In genomic region chr12:109875572-109876131, GRCh38 we compare ENCODE assay signal across 11 cellular contexts. TPM values are rescaled to one million over a fixed set of nuclear protein-coding genes. Genes with fewer than 3 reads are reported as not detected.
DNase-seq lines count a peak whose midpoint lies in the region; ATAC-seq and TF ChIP-seq lines count a peak whose summit lies in the region.
"Had no signal": no experiment of that assay in that cellular context is flagged by ENCODE, and none has a peak within 500 bp of the region (broad histone marks: within the 10 kb centered on the region; RNA-seq: fewer than 3 reads in every experiment).

No MANE protein-coding gene starts in this region.

- H3K4me1 ChIP-seq in esophagus (ENCODE audit: control insufficient read depth in 2 of 2, insufficient read depth in 2 of 2, low read length in 1 of 2) (peaks cover 2 to 22% of the 10 kb centered on the region in 2 donors), thyroid gland (peaks cover 42 to 63% of the 10 kb centered on the region in 2 donors)

- H3K27me3 Mint-ChIP-seq in activated CD4-positive, alpha-beta memory T cell treated with anti-CD3 and anti-CD28 coated beads, Interleukin-2, amount 10 ng/mL, durations not matched to agents 7 days and 5 days: no peaks in the 10 kb centered on the region
- H3K27me3 Mint-ChIP-seq: activated naive CD4-positive, alpha-beta T cell treated with anti-CD3 and anti-CD28 coated beads, Interleukin-2, amount 50 U/mL, for 24 hours had no signal

- CTCF ChIA-PET in activated CD4-positive, alpha-beta memory T cell treated with anti-CD3 and anti-CD28 coated beads, Interleukin-2, amount 10 ng/mL, durations not matched to agents 7 days and 5 days (lab: Charles Lee): interaction anchor here (0.6 kb wide), 1 partner anchor 165 kb away, joined by 5 read pairs; no protein-coding TSS in a partner anchor

- no peaks in the 10 kb centered on the region for H3K9me3 Mint-ChIP-seq in activated CD4-positive, alpha-beta memory T cell treated with anti-CD3 and anti-CD28 coated beads, Interleukin-2, amount 10 ng/mL, durations not matched to agents 7 days and 5 days
- H3K9me3 Mint-ChIP-seq: activated naive CD4-positive, alpha-beta T cell treated with anti-CD3 and anti-CD28 coated beads, Interleukin-2, amount 50 U/mL, for 24 hours had no signal

- DNase-seq in NCI-H82 (lab: John Stamatoyannopoulos, UW) (peak; percentile 16), NCI-H82 treated with DMSO at 0.1 percent for 48 hours (lab: John Stamatoyannopoulos, UW; ENCODE audit: unreplicated experiment) (no peak), NCI-H2196 treated with DMSO at 0.1 percent for 48 hours (lab: John Stamatoyannopoulos, UW; ENCODE audit: unreplicated experiment) (peak; percentile 39), thyroid gland (peak; percentile 91 to 92)
- DNase-seq in activated CD4-positive, alpha-beta memory T cell treated with anti-CD3 and anti-CD28 coated beads, Interleukin-2, amount 10 ng/mL, durations not matched to agents 7 days and 5 days: no peak
- DNase-seq: activated CD4-positive, CD25-positive, alpha-beta regulatory T cell; stimulated activated CD4-positive, alpha-beta T cell treated with anti-CD3 and anti-CD28 coated beads, Interleukin-4, amount 100 ng/mL, for 4 hours had no signal

- H3K27me3 ChIP-seq in esophagus (ENCODE audit: control insufficient read depth in 1 of 2, insufficient read depth in 2 of 2, low read length in 2 of 2) (no peaks in the 10 kb centered on the region), thyroid gland (no peaks in the 10 kb centered on the region)

- H3K36me3 ChIP-seq in esophagus (ENCODE audit: control insufficient read depth in 2 of 2, insufficient read depth in 2 of 2, low read length in 1 of 2) (peaks cover 7 to 10% of the 10 kb centered on the region in 2 donors), thyroid gland (no peaks in the 10 kb centered on the region)

- no peak for TF ChIP-seq CTCF in thyroid gland (IDR thresholded peaks at IDR 0.05)

- H3K27ac Mint-ChIP-seq in activated CD4-positive, alpha-beta memory T cell treated with anti-CD3 and anti-CD28 coated beads, Interleukin-2, amount 10 ng/mL, durations not matched to agents 7 days and 5 days: no peak overlapping the region

- H3K9me3 ChIP-seq in esophagus (ENCODE audit: control insufficient read depth in 2 of 2, insufficient read depth in 1 of 2, low read depth in 1 of 2, low read length in 1 of 2) (no peaks in the 10 kb centered on the region), thyroid gland (no peaks in the 10 kb centered on the region)

- no peak for TF ChIP-seq POLR2A in thyroid gland (IDR thresholded peaks at IDR 0.05)

- POLR2A ChIA-PET in activated CD4-positive, alpha-beta memory T cell treated with anti-CD3 and anti-CD28 coated beads, Interleukin-2, amount 10 ng/mL, durations not matched to agents 7 days and 5 days (lab: Charles Lee): no interaction called here

- H3K4me3 ChIP-seq in esophagus (ENCODE audit: low read depth in 1 of 2, low read length in 2 of 2) (no peak overlapping the region), thyroid gland (replicated peaks in 1 of 3) (no peak overlapping the region)

- peaks cover 8% of the 10 kb centered on the region for H3K36me3 Mint-ChIP-seq in activated CD4-positive, alpha-beta memory T cell treated with anti-CD3 and anti-CD28 coated beads, Interleukin-2, amount 10 ng/mL, durations not matched to agents 7 days and 5 days (ENCODE audit: low read depth)

- peaks cover 49% of the 10 kb centered on the region for H3K4me1 Mint-ChIP-seq in activated CD4-positive, alpha-beta memory T cell treated with anti-CD3 and anti-CD28 coated beads, Interleukin-2, amount 10 ng/mL, durations not matched to agents 7 days and 5 days

- intact Hi-C loops in thyroid gland (cut with DNase I): no loop called here

- ATAC-seq in HG02798 (IDR thresholded peaks at IDR 0.05; ENCODE audit: poor library complexity, unreplicated experiment) (no peak), GM21423 (IDR thresholded peaks at IDR 0.05; ENCODE audit: unreplicated experiment) (no peak)

- H3K27ac ChIP-seq in esophagus (ENCODE audit: low read depth in 2 of 2, low read length in 1 of 2) (peak overlapping the region; percentile 83 to 89), thyroid gland (peak overlapping the region; percentile 62 to 77 (median 73))

- H3K4me3 Mint-ChIP-seq in activated CD4-positive, alpha-beta memory T cell treated with anti-CD3 and anti-CD28 coated beads, Interleukin-2, amount 10 ng/mL, durations not matched to agents 7 days and 5 days: no peak overlapping the region
- H3K4me3 Mint-ChIP-seq: activated naive CD4-positive, alpha-beta T cell treated with anti-CD3 and anti-CD28 coated beads, Interleukin-2, amount 50 U/mL, for 24 hours had no signal

- 56 to 59% methylated on average over 6 of the region's 6 CpGs for WGBS in esophagus, 2 donors
- 45 to 53% methylated on average over 6 of the region's 6 CpGs for WGBS in thyroid gland, 2 donors

RNA-seq across cellular contexts. Expression of gene GLTP, which starts 4.7 kb away (rescaled TPM):
- 100 to 1,000 TPM; 270 to 383 TPM for polyA plus RNA-seq in esophagus
- total RNA-seq in thyroid gland: 10 to 100 TPM; 49.9 to 72.0 (median 60.2) TPM
- 10 to 100 TPM; 22.2 to 23.8 TPM for total RNA-seq in activated CD4-positive, alpha-beta memory T cell treated with anti-CD3 and anti-CD28 coated beads, Interleukin-2, amount 10 ng/mL, durations not matched to agents 7 days and 5 days

RNA-seq across cellular contexts. Expression of gene TCHP, which starts 24.4 kb away (rescaled TPM):
- polyA plus RNA-seq in esophagus: 10 to 100 TPM; 14.1 to 17.4 TPM
- 10 to 100 TPM; 16.4 to 25.8 (median 24.3) TPM for total RNA-seq in thyroid gland
- total RNA-seq in activated CD4-positive, alpha-beta memory T cell treated with anti-CD3 and anti-CD28 coated beads, Interleukin-2, amount 10 ng/mL, durations not matched to agents 7 days and 5 days: 10 to 100 TPM; 35.0 to 35.3 TPM

RNA-seq across cellular contexts. Expression of gene TRPV4, which starts 42.5 kb away (rescaled TPM):
- polyA plus RNA-seq in esophagus: 10 to 100 TPM in 1 of 2 donors, 1 to 10 TPM in 1; 6.7 to 10.7 TPM
- total RNA-seq in thyroid gland: 1 to 10 TPM in 2 of 4 donors, under 1 TPM in 1, not detected in 1; 0.39 to 1.6 (median 1.3) TPM
- not detected for total RNA-seq in activated CD4-positive, alpha-beta memory T cell treated with anti-CD3 and anti-CD28 coated beads, Interleukin-2, amount 10 ng/mL, durations not matched to agents 7 days and 5 days

Comparison
In these comparisons a context has a peak if more than half of its experiments do, and no peak if none do; other contexts are left out.
1. DNase-seq: peak in NCI-H82 (single experiment), NCI-H2196 treated with DMSO at 0.1 percent for 48 hours (single experiment) and thyroid gland (2 of 2); none in NCI-H82 treated with DMSO at 0.1 percent for 48 hours (single experiment) and activated CD4-positive, alpha-beta memory T cell treated with anti-CD3 and anti-CD28 coated beads, Interleukin-2, amount 10 ng/mL, durations not matched to agents 7 days and 5 days (single experiment).